27 cellular contexts compared by ENCODE assay signal in genomic region chr3:140711719-140712086, GRCh38.
DNase-seq lines count a peak whose midpoint lies in the region; ATAC-seq, FAIRE-seq and TF ChIP-seq lines count a peak whose summit lies in the region.
"Had no signal": no experiment of that assay in that cellular context is flagged by ENCODE, and none has a peak within 500 bp of the region (broad histone marks: within the 10 kb centered on the region; RNA-seq: fewer than 3 reads in every experiment).

No MANE protein-coding gene starts in this region.

- no peak overlapping the region; the same call in 1 of the 2 replicates for H2AFZ ChIP-seq in OCI-LY3 (ENCODE audit: low read depth, low read length)

- peak overlapping the region; percentile 4; the same call in 1 of the 2 replicates for H3K9ac ChIP-seq in OCI-LY3 (ENCODE audit: low read length)

- H3K4me2 ChIP-seq in OCI-LY3 (ENCODE audit: low read length): 0 out of 2 replicates have a peak overlapping the region, but pooled peaks have one; percentile 18
- H3K4me2 ChIP-seq: A549 had no signal

- H3K27ac ChIP-seq in OCI-LY3 (ENCODE audit: low read length): peak overlapping the region; percentile 71
- H3K27ac ChIP-seq: A549, HL-60, SJCRH30 had no signal

- no peak for TF ChIP-seq CTCF in OCI-LY3 (IDR thresholded peaks at IDR 0.05; ENCODE audit: low read depth, low read length)

- H3K4me3 ChIP-seq in OCI-LY3 (ENCODE audit: low read length): no peak overlapping the region
- H3K4me3 ChIP-seq: A549, GM12878, SJCRH30 had no signal

- no peaks in the 10 kb centered on the region for H3K79me2 ChIP-seq in OCI-LY3 (ENCODE audit: low read length)

- H4K20me1 ChIP-seq in OCI-LY3 (ENCODE audit: insufficient read depth, low read length): no peaks in the 10 kb centered on the region

- DNase-seq in GM19239 (ENCODE audit: insufficient read length, low spot score): no peak
- DNase-seq in NCI-H146 (lab: John Stamatoyannopoulos, UW): peak; percentile 50
- peak; percentile 38 for DNase-seq in retina
- no peak for DNase-seq in NCI-H2081 (lab: John Stamatoyannopoulos, UW)
- no peak for DNase-seq in AG08395 (ENCODE audit: low spot score)
- DNase-seq: C1 segment of cervical spinal cord; CD4-positive, alpha-beta memory T cell; COR-L47; DMS79; EL; GDM1; GOT3; HCEC 1CT; NCI-H1048; NCI-H187 treated with DMSO at 0.1 percent for 48 hours; NCI-H226; NCI-H510A; NCI-H69; PC-3; SJCRH30; T-helper 17 cell had no signal

- no peaks in the 10 kb centered on the region for H3K27me3 ChIP-seq in OCI-LY3 (ENCODE audit: low read depth, low read length)
- H3K27me3 ChIP-seq: SJCRH30 had no signal

- ATAC-seq in GM21515 (IDR thresholded peaks at IDR 0.05; ENCODE audit: unreplicated experiment): no peak
- ATAC-seq: A549, PC-3, SK-N-SH treated with all-trans-retinoic acid at 6 μM for 48 hours, T-helper 17 cell had no signal

- no peaks in the 10 kb centered on the region for H3K9me3 ChIP-seq in OCI-LY3 (ENCODE audit: insufficient read depth, low read length)
- H3K9me3 ChIP-seq: A549, SJCRH30 had no signal

- H3K4me1 ChIP-seq in OCI-LY3 (ENCODE audit: low read length): peaks cover 63% of the 10 kb centered on the region
- H3K4me1 ChIP-seq: A549, SJCRH30 had no signal

- peak; percentile 78 for FAIRE-seq in GM19239 (lab: Jason Lieb, UNC)
- FAIRE-seq: A549, GM12878 had no signal

- no peaks in the 10 kb centered on the region for H3K36me3 ChIP-seq in OCI-LY3 (replicated peaks; ENCODE audit: low read depth, low read length)
- H3K36me3 ChIP-seq: SJCRH30 had no signal

Comparison
In these comparisons a context has a peak if more than half of its experiments do, and no peak if none do; other contexts are left out.
1. DNase-seq: peak in NCI-H146 (single experiment) and retina (single experiment); none in GM19239 (single experiment), NCI-H2081 (0 of 2) and AG08395 (single experiment).